ENCODE assay signal across 24 cellular contexts in genomic region chr10:24027107-24027506, GRCh38.
"Had no signal": no experiment of that assay in that cellular context is flagged by ENCODE, and none has a peak within 500 bp of the region (broad histone marks: within the 10 kb centered on the region; RNA-seq: fewer than 3 reads in every experiment).

No MANE protein-coding gene starts in this region.

- H3K4me1 Mint-ChIP-seq: activated B cell treated with CpG ODN at 0.5 μM for 24 hours; brain; central memory CD8-positive, alpha-beta T cell; T-cell had no signal

- H3K27ac Mint-ChIP-seq: activated B cell treated with CpG ODN at 0.5 μM for 24 hours; activated CD8-positive, alpha-beta T cell treated with anti-CD3 and anti-CD28 coated beads for 36 hours; activated T-cell treated with anti-CD3 and anti-CD28 coated beads, Interleukin-2, amount 50 U/mL, for 24 hours; activated T-helper 2 cell treated with anti-CD3 and anti-CD28 coated beads, Interferon-gamma antibody, Interleukin-2, Interleukin-4, amounts not matched to agents 10 μg/mL and 5 μg/mL and 100 μg/mL, durations not matched to agents 14 hours and 24 hours and 36 hours; brain; T-cell had no signal

- DNase-seq: activated B cell treated with CpG ODN at 0.5 μM for 24 hours; activated CD4-positive, alpha-beta T cell treated with anti-CD3 and anti-CD28 coated beads for 48 hours; activated CD8-positive, alpha-beta T cell treated with anti-CD3 and anti-CD28 coated beads for 36 hours; activated naive CD4-positive, alpha-beta T cell treated with Interleukin-2 at 50 U/mL for 16 hours; activated T-cell treated with anti-CD3 and anti-CD28 coated beads, Interleukin-2, amount 50 U/mL, for 24 hours; anterior cingulate cortex; cortex of kidney; effector CD4-positive, alpha-beta T cell; foreskin keratinocyte; left cardiac atrium; lower lobe of right lung; occipital lobe; posterior cingulate gyrus; retina; stimulated activated CD4-positive, alpha-beta T cell treated with anti-CD3 and anti-CD28 coated beads, Interleukin-1b, Interleukin-23, amount 100 ng/mL, for 48 hours; stimulated activated CD8-positive, alpha-beta memory T cell treated with anti-CD3 and anti-CD28 coated beads, Interleukin-4, amount 100 ng/mL, for 48 hours; stimulated activated naive CD4-positive, alpha-beta T cell treated with Interleukin-2 at 50 U/mL for 16 hours; T-cell; thyroid gland had no signal

- H3K4me3 Mint-ChIP-seq: activated B cell treated with CpG ODN at 0.5 μM for 24 hours; activated CD8-positive, alpha-beta T cell treated with anti-CD3 and anti-CD28 coated beads for 36 hours; activated T-cell treated with anti-CD3 and anti-CD28 coated beads, Interleukin-2, amount 50 U/mL, for 24 hours; brain; central memory CD8-positive, alpha-beta T cell; nephron; T-cell had no signal

- H3K36me3 Mint-ChIP-seq: brain, T-cell had no signal

- ATAC-seq: activated CD8-positive, alpha-beta T cell treated with anti-CD3 and anti-CD28 coated beads for 36 hours; foreskin keratinocyte; left cardiac atrium; lower lobe of right lung; T-cell had no signal

- H3K27me3 Mint-ChIP-seq: activated B cell treated with CpG ODN at 0.5 μM for 24 hours; activated CD8-positive, alpha-beta T cell treated with anti-CD3 and anti-CD28 coated beads for 36 hours; activated T-cell treated with anti-CD3 and anti-CD28 coated beads, Interleukin-2, amount 50 U/mL, for 24 hours; central memory CD8-positive, alpha-beta T cell; T-cell had no signal

- H3K9me3 Mint-ChIP-seq: activated B cell treated with CpG ODN at 0.5 μM for 24 hours; activated CD8-positive, alpha-beta T cell treated with anti-CD3 and anti-CD28 coated beads for 36 hours; activated T-cell treated with anti-CD3 and anti-CD28 coated beads, Interleukin-2, amount 50 U/mL, for 24 hours; activated T-helper 2 cell treated with anti-CD3 and anti-CD28 coated beads, Interferon-gamma antibody, Interleukin-2, Interleukin-4, amounts not matched to agents 10 μg/mL and 5 μg/mL and 100 μg/mL, durations not matched to agents 14 hours and 24 hours and 36 hours; T-cell had no signal

- H3K4me3 ChIP-seq: hepatocyte, lower lobe of right lung, thyroid gland had no signal
